ENCODE assay signal across 36 cellular contexts in the genomic region with DNA sequence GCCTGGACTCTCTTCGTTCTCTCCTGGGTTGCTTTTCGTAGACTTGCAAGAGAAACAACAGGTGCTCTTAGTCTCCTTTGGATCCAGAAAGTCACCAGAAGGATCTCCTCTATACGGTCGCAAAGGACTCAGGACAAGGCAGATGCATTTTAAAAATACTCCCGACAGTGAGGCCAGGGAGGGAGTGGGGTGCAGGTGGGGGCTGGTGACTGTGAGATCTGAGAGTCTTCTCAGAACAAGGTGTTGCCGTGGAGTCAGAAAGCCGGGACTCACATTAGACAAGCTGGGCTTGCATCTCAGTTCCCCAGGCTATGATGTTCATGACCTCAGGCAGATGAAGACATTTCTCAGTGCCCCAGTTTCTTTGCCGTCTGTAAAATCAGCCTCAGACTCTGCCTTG.
"Had no signal": no experiment of that assay in that cellular context is flagged by ENCODE, and none has a peak within 500 bp of the region (broad histone marks: within the 10 kb centered on the region; RNA-seq: fewer than 3 reads in every experiment).

No MANE protein-coding gene starts in this region.

- H3K27ac Mint-ChIP-seq: activated B cell treated with CpG ODN at 0.5 μM for 24 hours; activated CD4-positive, alpha-beta memory T cell treated with anti-CD3 and anti-CD28 coated beads, Interleukin-2, amount 10 ng/mL, durations not matched to agents 7 days and 5 days; activated CD8-positive, alpha-beta memory T cell treated with anti-CD3 and anti-CD28 coated beads, Interleukin-2, amount 10 ng/mL, durations not matched to agents 7 days and 5 days; activated naive CD4-positive, alpha-beta T cell treated with anti-CD3 and anti-CD28 coated beads, Interleukin-2, amount 50 U/mL, for 72 hours had no signal

- ATAC-seq: activated CD8-positive, alpha-beta memory T cell treated with anti-CD3 and anti-CD28 coated beads, Interleukin-2, amount 10 ng/mL, durations not matched to agents 7 days and 5 days; activated naive CD4-positive, alpha-beta T cell treated with anti-CD3 and anti-CD28 coated beads, Interleukin-2, amount 50 U/mL, for 72 hours; body of pancreas; K562; Panc1 had no signal

- DNase-seq: activated B cell treated with CpG ODN at 0.5 μM for 24 hours; activated CD4-positive, alpha-beta memory T cell treated with anti-CD3 and anti-CD28 coated beads, Interleukin-2, amount 10 ng/mL, durations not matched to agents 7 days and 5 days; activated CD4-positive, alpha-beta T cell treated with anti-CD3 and anti-CD28 coated beads for 48 hours; activated CD4-positive, CD25-positive, alpha-beta regulatory T cell treated with anti-CD3 and anti-CD28 coated beads, Interleukin-2, amount 50 U/mL, for 72 hours; activated CD8-positive, alpha-beta memory T cell treated with anti-CD3 and anti-CD28 coated beads for 24 hours; activated CD8-positive, alpha-beta memory T cell treated with anti-CD3 and anti-CD28 coated beads, Interleukin-2, amount 50 U/mL, for 48 hours; activated gamma-delta T cell; activated naive CD4-positive, alpha-beta T cell treated with Interleukin-2 at 50 U/mL for 16 hours; activated T-cell treated with anti-CD3 and anti-CD28 coated beads, Interleukin-2, amount 50 U/mL, for 48 hours; caudate nucleus; NCI-H1092 treated with DMSO at 0.1 percent for 48 hours; NCI-H1417; NCI-H146; NCI-H187; NCI-H2029 treated with DMSO at 0.1 percent for 48 hours; NCI-H2107; NCI-H2171 treated with DMSO at 0.1 percent for 48 hours; NCI-H2227 treated with DMSO at 0.1 percent for 48 hours; NCI-H446; NCI-H510A treated with DMSO at 0.1 percent for 48 hours; NCI-H526 treated with DMSO at 0.1 percent for 48 hours; NCI-H82; SHP77 treated with DMSO at 0.1 percent for 48 hours; SW 1271; T-helper 1 cell; T-helper 2 cell; T-helper 9 cell had no signal

- H3K36me3 ChIP-seq: adrenal gland, breast epithelium, SJSA1 had no signal

- H3K27ac ChIP-seq: adrenal gland, body of pancreas, breast epithelium, SJSA1, VCaP had no signal

- H3K4me3 ChIP-seq: adrenal gland, body of pancreas, breast epithelium, K562, SJSA1 had no signal

- H3K4me1 Mint-ChIP-seq: activated B cell treated with CpG ODN at 0.5 μM for 24 hours; activated CD4-positive, alpha-beta memory T cell treated with anti-CD3 and anti-CD28 coated beads, Interleukin-2, amount 10 ng/mL, durations not matched to agents 7 days and 5 days; activated CD8-positive, alpha-beta memory T cell treated with anti-CD3 and anti-CD28 coated beads, Interleukin-2, amount 10 ng/mL, durations not matched to agents 7 days and 5 days had no signal

- H3K9me3 Mint-ChIP-seq: activated naive CD4-positive, alpha-beta T cell treated with anti-CD3 and anti-CD28 coated beads, Interleukin-2, amount 50 U/mL, for 72 hours had no signal

- H3K36me3 Mint-ChIP-seq: activated CD8-positive, alpha-beta memory T cell treated with anti-CD3 and anti-CD28 coated beads, Interleukin-2, amount 10 ng/mL, durations not matched to agents 7 days and 5 days; activated naive CD4-positive, alpha-beta T cell treated with anti-CD3 and anti-CD28 coated beads, Interleukin-2, amount 50 U/mL, for 72 hours had no signal

- H3K4me1 ChIP-seq: adrenal gland, body of pancreas, breast epithelium, SJSA1 had no signal

- H3K27me3 Mint-ChIP-seq: activated B cell treated with CpG ODN at 0.5 μM for 24 hours; activated CD4-positive, alpha-beta memory T cell treated with anti-CD3 and anti-CD28 coated beads, Interleukin-2, amount 10 ng/mL, durations not matched to agents 7 days and 5 days; activated CD8-positive, alpha-beta memory T cell treated with anti-CD3 and anti-CD28 coated beads, Interleukin-2, amount 10 ng/mL, durations not matched to agents 7 days and 5 days had no signal

- H3K4me3 Mint-ChIP-seq: activated B cell treated with CpG ODN at 0.5 μM for 24 hours; activated CD4-positive, alpha-beta memory T cell treated with anti-CD3 and anti-CD28 coated beads, Interleukin-2, amount 10 ng/mL, durations not matched to agents 7 days and 5 days; activated CD8-positive, alpha-beta memory T cell treated with anti-CD3 and anti-CD28 coated beads, Interleukin-2, amount 10 ng/mL, durations not matched to agents 7 days and 5 days had no signal

- H3K27me3 ChIP-seq: adrenal gland, body of pancreas, SJSA1 had no signal

- H3K9me3 ChIP-seq: adrenal gland, body of pancreas had no signal
